ENCODE assay signal across 2 cellular contexts in the genomic region with DNA sequence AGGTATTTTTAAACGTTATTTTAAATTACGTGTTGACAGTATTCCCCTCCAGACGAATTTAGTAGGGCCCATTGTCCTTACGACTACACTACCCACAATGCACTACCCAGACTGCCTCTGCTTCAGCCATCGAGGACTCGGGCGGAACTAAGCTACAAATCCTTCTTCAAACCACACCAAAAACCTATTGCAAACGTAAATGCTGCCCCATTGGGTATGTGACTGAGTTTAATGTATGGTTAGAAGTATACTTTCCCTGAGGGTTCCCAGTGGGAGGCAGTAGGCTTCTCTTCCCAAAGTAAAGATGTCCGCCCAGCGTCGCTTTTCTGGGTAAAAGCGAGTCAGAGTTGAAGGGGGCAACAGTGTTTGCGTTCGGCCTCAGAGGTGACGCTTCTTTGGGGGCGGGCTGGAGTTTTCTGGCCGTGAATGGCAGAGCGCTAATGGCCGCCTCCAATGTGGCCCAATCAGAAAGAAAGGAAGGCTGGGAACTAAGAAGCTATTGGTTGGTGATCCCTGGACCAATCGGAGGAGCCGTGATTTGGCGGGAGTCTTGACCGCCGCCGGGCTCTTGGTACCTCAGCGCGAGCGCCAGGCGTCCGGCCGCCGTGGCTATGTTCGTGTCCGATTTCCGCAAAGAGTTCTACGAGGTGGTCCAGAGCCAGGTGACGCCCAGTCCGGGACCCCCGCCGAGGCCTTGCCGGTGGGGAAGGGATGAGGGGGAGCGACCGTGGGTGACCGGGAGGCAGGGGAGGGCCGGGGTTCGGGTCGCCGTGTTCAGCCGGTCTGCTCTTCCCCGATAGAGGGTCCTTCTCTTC.
A peak's percentile ranks its signal among the peaks of the same experiment; 100 is the strongest.
TF ChIP-seq lines count a peak whose summit lies in the region.

A gene with protein sequence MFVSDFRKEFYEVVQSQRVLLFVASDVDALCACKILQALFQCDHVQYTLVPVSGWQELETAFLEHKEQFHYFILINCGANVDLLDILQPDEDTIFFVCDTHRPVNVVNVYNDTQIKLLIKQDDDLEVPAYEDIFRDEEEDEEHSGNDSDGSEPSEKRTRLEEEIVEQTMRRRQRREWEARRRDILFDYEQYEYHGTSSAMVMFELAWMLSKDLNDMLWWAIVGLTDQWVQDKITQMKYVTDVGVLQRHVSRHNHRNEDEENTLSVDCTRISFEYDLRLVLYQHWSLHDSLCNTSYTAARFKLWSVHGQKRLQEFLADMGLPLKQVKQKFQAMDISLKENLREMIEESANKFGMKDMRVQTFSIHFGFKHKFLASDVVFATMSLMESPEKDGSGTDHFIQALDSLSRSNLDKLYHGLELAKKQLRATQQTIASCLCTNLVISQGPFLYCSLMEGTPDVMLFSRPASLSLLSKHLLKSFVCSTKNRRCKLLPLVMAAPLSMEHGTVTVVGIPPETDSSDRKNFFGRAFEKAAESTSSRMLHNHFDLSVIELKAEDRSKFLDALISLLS (plus strand): TSS at position 563 of the 815 bp plus-strand sequence. CDS start 49 bp downstream, at position 612.

TF ChIP-seq in IMR-90, 13 proteins besides CTCF, POLR2A, EP300 and RAD21:
- TF ChIP-seq NFE2L2 (IDR thresholded peaks at IDR 0.05; ENCODE audit: low read depth, low read length) (no peak), MXI1 (IDR thresholded peaks at IDR 0.05; ENCODE audit: borderline replicate concordance, low read depth, low read length) (peak; percentile 96), MAZ (IDR thresholded peaks at IDR 0.05; ENCODE audit: borderline replicate concordance, low read depth, low read length) (peak; percentile 90; the same call in 1 of the 2 replicates)
- TF ChIP-seq, protein P1, sequence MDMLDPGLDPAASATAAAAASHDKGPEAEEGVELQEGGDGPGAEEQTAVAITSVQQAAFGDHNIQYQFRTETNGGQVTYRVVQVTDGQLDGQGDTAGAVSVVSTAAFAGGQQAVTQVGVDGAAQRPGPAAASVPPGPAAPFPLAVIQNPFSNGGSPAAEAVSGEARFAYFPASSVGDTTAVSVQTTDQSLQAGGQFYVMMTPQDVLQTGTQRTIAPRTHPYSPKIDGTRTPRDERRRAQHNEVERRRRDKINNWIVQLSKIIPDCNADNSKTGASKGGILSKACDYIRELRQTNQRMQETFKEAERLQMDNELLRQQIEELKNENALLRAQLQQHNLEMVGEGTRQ (IDR thresholded peaks at IDR 0.05; ENCODE audit: low read depth, low read length), result 0 out of 2 replicates have a peak, but pooled peaks have one; percentile 8

TF ChIP-seq in endothelial cell of umbilical vein, 7 proteins besides CTCF, POLR2A, EP300 and RAD21:
- TF ChIP-seq MYC (IDR thresholded peaks at IDR 0.05; ENCODE audit: low read depth, low read length), result no peak
- peak; percentile 47 for TF ChIP-seq POLR2AphosphoS5 (IDR thresholded peaks at IDR 0.05; ENCODE audit: insufficient read depth, low read depth, low read length)
